ENCODE assay signal across 7 cellular contexts in genomic region chr15:77952928-77953446, GRCh38.
DNase-seq lines count a peak whose midpoint lies in the region; ATAC-seq and TF ChIP-seq lines count a peak whose summit lies in the region.
"Not testable (repeated sequence)": the region's sequence is repeated elsewhere in the genome, so short reads cannot be mapped to it uniquely, and the experiment has no call there.

No MANE protein-coding gene starts in this region.

- peak; percentile 11 for DNase-seq in DMS53 (lab: John Stamatoyannopoulos, UW)
- DNase-seq in GM23338 (ENCODE audit: low spot score), result peak; percentile 39
- peak; percentile 21 for DNase-seq in NK-92 treated with Interleukin-12 subunit alpha and Interleukin-12 subunit beta, amount 100 ng/mL, for 24 hours (lab: John Stamatoyannopoulos, UW)
- DNase-seq in activated CD4-positive, alpha-beta T cell treated with anti-CD3 and anti-CD28 coated beads for 36 hours, result peak; percentile 51
- DNase-seq in activated naive CD8-positive, alpha-beta T cell treated with anti-CD3 and anti-CD28 coated beads, Interleukin-2, amount 50 U/mL, for 24 hours, result peak; percentile 19
- DNase-seq in endothelial cell (ENCODE audit: low spot score), result peak; percentile 46
- not testable (repeated sequence) for DNase-seq in retinal pigment epithelial cell (ENCODE audit: low read depth)

- intact Hi-C loops in activated CD4-positive, alpha-beta T cell treated with anti-CD3 and anti-CD28 coated beads for 36 hours (cut with DNase I, micrococcal nuclease), result loop anchor here in 1 of 2 experiments (10.0 kb wide), 1 partner anchor 82 kb away; no protein-coding TSS in a partner anchor

- not testable (repeated sequence) for H3K36me3 ChIP-seq in GM23338 (ENCODE audit: insufficient read depth)

- not testable (repeated sequence) for H3K79me2 ChIP-seq in GM23338 (replicated peaks; ENCODE audit: insufficient read depth)

- ATAC-seq in GM23338, result peak; percentile 68
- not testable (repeated sequence) for ATAC-seq in activated CD4-positive, alpha-beta T cell treated with anti-CD3 and anti-CD28 coated beads for 36 hours; activated naive CD8-positive, alpha-beta T cell treated with anti-CD3 and anti-CD28 coated beads, Interleukin-2, amount 50 U/mL, for 24 hours

- not testable (repeated sequence) for H4K20me1 ChIP-seq in GM23338 (replicated peaks; ENCODE audit: insufficient read depth)

- H3K27me3 Mint-ChIP-seq in GM23338 (ENCODE audit: insufficient read depth, low read depth, poor library complexity); activated CD4-positive, alpha-beta T cell treated with anti-CD3 and anti-CD28 coated beads for 36 hours; activated naive CD8-positive, alpha-beta T cell treated with anti-CD3 and anti-CD28 coated beads, Interleukin-2, amount 50 U/mL, for 24 hours; endothelial cell (ENCODE audit: unreplicated experiment): not testable (repeated sequence)

- not testable (repeated sequence) for H3K36me3 Mint-ChIP-seq in GM23338 (ENCODE audit: low read depth); activated CD4-positive, alpha-beta T cell treated with anti-CD3 and anti-CD28 coated beads for 36 hours (ENCODE audit: low read depth); activated naive CD8-positive, alpha-beta T cell treated with anti-CD3 and anti-CD28 coated beads, Interleukin-2, amount 50 U/mL, for 24 hours (ENCODE audit: low read depth); endothelial cell (ENCODE audit: low read depth, unreplicated experiment)

- H3K27ac Mint-ChIP-seq in GM23338; activated CD4-positive, alpha-beta T cell treated with anti-CD3 and anti-CD28 coated beads for 36 hours; activated naive CD8-positive, alpha-beta T cell treated with anti-CD3 and anti-CD28 coated beads, Interleukin-2, amount 50 U/mL, for 24 hours; endothelial cell (ENCODE audit: unreplicated experiment): not testable (repeated sequence)

- POLR2A ChIA-PET in activated CD4-positive, alpha-beta T cell treated with anti-CD3 and anti-CD28 coated beads for 36 hours (lab: Charles Lee), result not testable (repeated sequence)

- H3K27ac ChIP-seq in GM23338 (ENCODE audit: low read depth), result not testable (repeated sequence)

- not testable (repeated sequence) for H3K9me3 Mint-ChIP-seq in GM23338; activated CD4-positive, alpha-beta T cell treated with anti-CD3 and anti-CD28 coated beads for 36 hours (ENCODE audit: low read depth); activated naive CD8-positive, alpha-beta T cell treated with anti-CD3 and anti-CD28 coated beads, Interleukin-2, amount 50 U/mL, for 24 hours; endothelial cell (ENCODE audit: unreplicated experiment)

- CTCF ChIA-PET in activated CD4-positive, alpha-beta T cell treated with anti-CD3 and anti-CD28 coated beads for 36 hours (lab: Charles Lee), result interaction anchor here (1.2 kb wide), 1 partner anchor 13 kb away, joined by 3 read pairs; no protein-coding TSS in a partner anchor

- peak in 1 of 2 experiments; percentile 49; a peak in 2 of 4 replicates for TF ChIP-seq CTCF in GM23338 (conservative IDR thresholded peaks at IDR 0.05; ENCODE audit: low read depth in 2 of 2)
- TF ChIP-seq CTCF in endothelial cell (IDR thresholded peaks at IDR 0.05; ENCODE audit: unreplicated experiment), result not testable (repeated sequence)
- TF ChIP-seq CTCF in retinal pigment epithelial cell (conservative IDR thresholded peaks at IDR 0.05; ENCODE audit: low read depth, low read length), result peak; percentile 7

- not testable (repeated sequence) for H3K4me3 ChIP-seq in GM23338; retinal pigment epithelial cell (ENCODE audit: low read length)

- not testable (repeated sequence) for H3K4me1 Mint-ChIP-seq in GM23338; endothelial cell (ENCODE audit: unreplicated experiment)
- peaks cover 10% of the 10 kb centered on the region for H3K4me1 Mint-ChIP-seq in activated CD4-positive, alpha-beta T cell treated with anti-CD3 and anti-CD28 coated beads for 36 hours
- H3K4me1 Mint-ChIP-seq in activated naive CD8-positive, alpha-beta T cell treated with anti-CD3 and anti-CD28 coated beads, Interleukin-2, amount 50 U/mL, for 24 hours, result peaks cover 15% of the 10 kb centered on the region

- H2AFZ ChIP-seq in GM23338, result not testable (repeated sequence)

- not testable (repeated sequence) for H3K9me2 ChIP-seq in GM23338 (ENCODE audit: insufficient read depth)

- not testable (repeated sequence) for H3K4me3 Mint-ChIP-seq in GM23338; activated CD4-positive, alpha-beta T cell treated with anti-CD3 and anti-CD28 coated beads for 36 hours; activated naive CD8-positive, alpha-beta T cell treated with anti-CD3 and anti-CD28 coated beads, Interleukin-2, amount 50 U/mL, for 24 hours; endothelial cell (ENCODE audit: unreplicated experiment)

- H3K4me2 ChIP-seq in GM23338, result not testable (repeated sequence)

- H3K4me1 ChIP-seq in GM23338 (ENCODE audit: insufficient read depth), result not testable (repeated sequence)

- not testable (repeated sequence) for H3F3A ChIP-seq in GM23338 (replicated peaks; ENCODE audit: low read depth)

- not testable (repeated sequence) for H3K27me3 ChIP-seq in GM23338 (ENCODE audit: insufficient read depth)
